1 cellular context compared by ENCODE assay signal in genomic region chr1:161726631-161727342, GRCh38.
TF ChIP-seq lines count a peak whose summit lies in the region.

No MANE protein-coding gene starts in this region.

TF ChIP-seq in HepG2, 621 proteins besides CTCF, POLR2A, EP300 and RAD21 (continued from another document):
- TF ChIP-seq ZBTB40 (IDR thresholded peaks at IDR 0.05) (no peak), ZBTB40 (CRISPR knock-in tag; IDR thresholded peaks at IDR 0.05) (0 out of 2 replicates have a peak, but pooled peaks have one; percentile 43), ZNF235 (CRISPR knock-in tag; IDR thresholded peaks at IDR 0.05; ENCODE audit: borderline replicate concordance) (no peak), HIC2 (CRISPR knock-in tag; IDR thresholded peaks at IDR 0.05; ENCODE audit: low read depth) (no peak), STAT5B (CRISPR knock-in tag; IDR thresholded peaks at IDR 0.05) (no peak), DMTF1 (CRISPR knock-in tag; IDR thresholded peaks at IDR 0.05) (no peak), ZFY (CRISPR knock-in tag; IDR thresholded peaks at IDR 0.05) (peak; percentile 24), PITX1 (CRISPR knock-in tag; IDR thresholded peaks at IDR 0.05) (no peak), GFI1 (CRISPR knock-in tag; IDR thresholded peaks at IDR 0.05; ENCODE audit: borderline replicate concordance) (no peak), NR1H2 (CRISPR knock-in tag; IDR thresholded peaks at IDR 0.05; ENCODE audit: borderline replicate concordance, low read depth) (no peak), HNRNPLL (IDR thresholded peaks at IDR 0.05; ENCODE audit: low read depth, low read length, poor library complexity, severe bottlenecking) (peak; percentile 12), THAP9 (CRISPR knock-in tag; IDR thresholded peaks at IDR 0.05; ENCODE audit: borderline replicate concordance) (no peak), ZNF414 (CRISPR knock-in tag; IDR thresholded peaks at IDR 0.05) (no peak), YEATS2 (CRISPR knock-in tag; IDR thresholded peaks at IDR 0.05; ENCODE audit: borderline replicate concordance) (no peak), ZSCAN21 (CRISPR knock-in tag; IDR thresholded peaks at IDR 0.05; ENCODE audit: borderline replicate concordance) (no peak), KDM3A (CRISPR knock-in tag; IDR thresholded peaks at IDR 0.05; ENCODE audit: low read depth) (no peak), ZNF607 (CRISPR knock-in tag; IDR thresholded peaks at IDR 0.05; ENCODE audit: borderline replicate concordance) (0 out of 2 replicates have a peak, but pooled peaks have one; percentile 49), HNRNPL (IDR thresholded peaks at IDR 0.05; ENCODE audit: low read depth, low read length) (no peak), SETDB1 (CRISPR knock-in tag; IDR thresholded peaks at IDR 0.05; ENCODE audit: borderline replicate concordance) (no peak)
